8 cellular contexts compared by ENCODE assay signal in the genomic region with DNA sequence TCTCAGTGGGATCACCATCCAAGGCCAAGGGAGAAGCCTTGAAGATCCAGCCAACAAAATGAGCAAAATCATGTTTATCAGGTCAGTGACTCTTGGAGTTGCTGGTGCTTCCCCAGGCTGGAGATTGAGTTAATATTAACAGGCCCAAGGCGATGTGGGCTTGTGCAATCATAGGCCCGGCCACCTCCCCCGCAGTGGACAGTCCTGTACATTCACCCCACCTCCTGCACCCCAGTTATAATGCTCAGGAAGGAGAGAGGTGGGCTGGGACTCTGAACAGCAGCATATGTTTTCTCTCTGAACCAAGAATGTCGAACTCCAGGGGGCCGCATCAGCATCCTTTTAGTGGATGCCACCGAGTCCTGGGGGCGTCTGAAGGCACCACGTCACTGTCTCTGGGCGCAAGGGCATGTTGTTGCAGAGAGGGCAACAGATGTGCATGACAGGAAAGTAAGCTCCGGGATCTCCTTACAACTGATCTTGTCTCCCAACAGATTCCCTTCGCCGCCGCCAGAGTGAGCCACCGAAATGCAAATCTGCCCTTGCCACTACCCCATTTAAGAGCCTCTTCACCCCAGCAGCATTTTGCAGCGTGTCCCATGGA. TPM values are rescaled to one million over a fixed set of nuclear protein-coding genes. Genes with fewer than 3 reads are reported as not detected.
DNase-seq lines count a peak whose midpoint lies in the region; ATAC-seq and TF ChIP-seq lines count a peak whose summit lies in the region.

No MANE protein-coding gene starts in this region.

- no peak overlapping the region for H3K9ac ChIP-seq in GM23248

- no peaks in the 10 kb centered on the region for H3K36me3 ChIP-seq in GM23248 (ENCODE audit: low read depth)

- H3K4me1 ChIP-seq in GM23248 (ENCODE audit: insufficient read depth): no peaks in the 10 kb centered on the region

- DNase-seq in ELF-1 (ENCODE audit: low read depth, low spot score) (peak; percentile 75), NCI-H1092 (lab: John Stamatoyannopoulos, UW) (peak; percentile 25), fibroblast of gingiva (ENCODE audit: low read depth) (peak; percentile 86), neural crest cell (ENCODE audit: low read depth, low spot score) (peak; percentile 20), GM23248 (no peak), 8988T (no peak)

- peaks cover 10% of the 10 kb centered on the region for H3K4me1 Mint-ChIP-seq in neural crest cell

- TF ChIP-seq CTCF in neural crest cell (conservative IDR thresholded peaks at IDR 0.05): peak; percentile 55

- no peaks in the 10 kb centered on the region for H3K27me3 ChIP-seq in GM23248 (replicated peaks; ENCODE audit: insufficient read depth)

- H3K9me3 Mint-ChIP-seq in neural crest cell: peaks cover 12% of the 10 kb centered on the region

- H3K27ac Mint-ChIP-seq in neural crest cell (ENCODE audit: unreplicated experiment): no peak overlapping the region

- H3K4me3 ChIP-seq in GM23248: no peak overlapping the region

- no peaks in the 10 kb centered on the region for H3K79me2 ChIP-seq in GM23248 (ENCODE audit: insufficient read depth)

- H2AFZ ChIP-seq in GM23248: no peak overlapping the region

- no peaks in the 10 kb centered on the region for H4K20me1 ChIP-seq in GM23248 (ENCODE audit: insufficient read depth)

- peaks cover 36% of the 10 kb centered on the region for H3K27me3 Mint-ChIP-seq in neural crest cell (ENCODE audit: low read depth)

- no peaks in the 10 kb centered on the region for H3F3A ChIP-seq in GM23248 (ENCODE audit: insufficient read depth)

- no peaks in the 10 kb centered on the region for H3K9me2 ChIP-seq in GM23248 (ENCODE audit: insufficient read depth)

- in situ Hi-C loops in GM23248 (cut with MboI): no loop called here

- WGBS in GM23248 (ENCODE audit: low coverage in 1 of 2, low lambda C conversion rate in 2 of 2, missing lambda C conversion rate in 2 of 2), 2 experiments: 54 to 59% methylated on average over 15 of the region's 15 CpGs

- no peaks in the 10 kb centered on the region for H3K36me3 Mint-ChIP-seq in neural crest cell (ENCODE audit: low read depth)

- ATAC-seq in GM21447 (IDR thresholded peaks at IDR 0.05; ENCODE audit: unreplicated experiment): no peak
- no peak for ATAC-seq in HG03039 (IDR thresholded peaks at IDR 0.05; ENCODE audit: unreplicated experiment)

- H3K27ac ChIP-seq in GM23248: no peak overlapping the region

- H3K4me3 Mint-ChIP-seq in neural crest cell: no peak overlapping the region

- no peaks in the 10 kb centered on the region for H3K9me3 ChIP-seq in GM23248 (ENCODE audit: low read depth)

- H3K4me2 ChIP-seq in GM23248 (ENCODE audit: unreplicated experiment): no peak overlapping the region

RNA-seq across cellular contexts. Expression of gene SERPINA2, which starts 11.2 kb away (rescaled TPM):
- not detected in 2 replicates for total RNA-seq in neural crest cell
- total RNA-seq in GM23248 (2014; rRNA removed; shearing (Covaris generic)): not detected in 2 replicates
- polyA plus RNA-seq in GM23248 (2016; fragmentation: Nextera tagmentation; extraction: Ambion mirVana): not detected in 2 replicates

RNA-seq across cellular contexts. Expression of gene SERPINA6, which starts 32.2 kb away (rescaled TPM):
- not detected in 2 replicates for total RNA-seq in neural crest cell
- total RNA-seq in GM23248 (2014; rRNA removed; shearing (Covaris generic)): not detected in 2 replicates
- polyA plus RNA-seq in GM23248 (2016; fragmentation: Nextera tagmentation; extraction: Ambion mirVana): not detected in 2 replicates

RNA-seq across cellular contexts. Expression of gene SERPINA1, which starts 33.1 kb away (rescaled TPM):
- not detected in 2 replicates for total RNA-seq in neural crest cell
- total RNA-seq in GM23248 (2014; rRNA removed; shearing (Covaris generic)): 0.65 TPM in 1 of 2 replicates, not detected in the other
- 0.16 and 0.96 TPM in 2 replicates for polyA plus RNA-seq in GM23248 (2016; fragmentation: Nextera tagmentation; extraction: Ambion mirVana)

Comparison
In these comparisons a context has a peak if more than half of its experiments do, and no peak if none do; other contexts are left out.
1. DNase-seq: peak in ELF-1 (single experiment), NCI-H1092 (single experiment), fibroblast of gingiva (single experiment) and neural crest cell (single experiment); none in GM23248 (single experiment) and 8988T (single experiment).